In the genomic region with DNA sequence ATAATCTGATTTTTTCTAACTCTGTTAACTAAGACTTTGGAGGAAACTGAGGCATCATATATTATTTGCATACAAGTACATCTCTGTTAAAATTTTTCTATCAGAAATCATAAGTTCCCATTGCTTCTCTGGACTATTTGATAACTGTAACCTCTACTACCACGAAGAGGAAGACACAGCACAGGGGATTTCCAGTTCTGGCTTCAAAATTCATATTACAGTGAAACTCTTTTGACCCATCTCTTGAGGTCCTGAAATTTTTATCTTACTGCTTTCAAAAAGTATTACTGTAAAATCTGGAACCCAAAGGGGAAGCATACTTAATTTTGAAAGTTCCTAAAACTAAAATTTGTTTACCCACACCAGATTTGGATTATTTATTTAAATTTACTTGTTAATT, we compare ENCODE assay signal across 1 cellular context.
TF ChIP-seq lines count a peak whose summit lies in the region.

No MANE protein-coding gene starts in this region.

TF ChIP-seq in HepG2, 621 proteins besides CTCF, POLR2A, EP300 and RAD21 (continued from another document):
- no peak for TF ChIP-seq ZBTB49 (CRISPR knock-in tag; IDR thresholded peaks at IDR 0.05; ENCODE audit: borderline replicate concordance)
- no peak for TF ChIP-seq ZNF281 (CRISPR knock-in tag; IDR thresholded peaks at IDR 0.05; ENCODE audit: borderline replicate concordance)
- TF ChIP-seq MLX (CRISPR knock-in tag; IDR thresholded peaks at IDR 0.05), result no peak
TF ChIP-seq in HepG2: peak in this region for 0.
